Comparison of ENCODE assay signal across 7 cellular contexts in the genomic region with DNA sequence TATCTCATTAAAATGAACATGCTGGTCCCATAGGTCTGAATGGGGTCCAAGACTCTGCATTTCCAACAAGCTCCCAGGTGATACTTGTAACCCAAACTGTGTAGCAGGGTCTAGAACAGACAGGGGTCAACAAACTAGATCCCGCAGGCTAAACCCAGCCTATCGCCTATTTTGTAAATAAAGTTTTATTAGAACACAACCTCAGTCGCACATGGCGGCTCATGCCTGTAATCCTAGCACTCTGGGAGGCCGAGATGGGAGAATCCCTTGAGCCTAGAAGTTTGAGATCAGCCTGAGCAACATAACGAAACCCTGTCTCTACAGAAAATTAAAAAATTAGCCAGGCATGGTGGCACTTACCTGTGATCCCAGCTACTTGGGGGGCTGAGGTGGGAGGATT.
"Had no signal": no experiment of that assay in that cellular context is flagged by ENCODE, and none has a peak within 500 bp of the region (broad histone marks: within the 10 kb centered on the region; RNA-seq: fewer than 3 reads in every experiment).

No MANE protein-coding gene starts in this region.

- DNase-seq: GDM1, GF-D8 had no signal

- FAIRE-seq: G401.6, GM12891, GM12892, GM18507, GM19239 had no signal
